ENCODE assay signal across 8 cellular contexts in the genomic region with DNA sequence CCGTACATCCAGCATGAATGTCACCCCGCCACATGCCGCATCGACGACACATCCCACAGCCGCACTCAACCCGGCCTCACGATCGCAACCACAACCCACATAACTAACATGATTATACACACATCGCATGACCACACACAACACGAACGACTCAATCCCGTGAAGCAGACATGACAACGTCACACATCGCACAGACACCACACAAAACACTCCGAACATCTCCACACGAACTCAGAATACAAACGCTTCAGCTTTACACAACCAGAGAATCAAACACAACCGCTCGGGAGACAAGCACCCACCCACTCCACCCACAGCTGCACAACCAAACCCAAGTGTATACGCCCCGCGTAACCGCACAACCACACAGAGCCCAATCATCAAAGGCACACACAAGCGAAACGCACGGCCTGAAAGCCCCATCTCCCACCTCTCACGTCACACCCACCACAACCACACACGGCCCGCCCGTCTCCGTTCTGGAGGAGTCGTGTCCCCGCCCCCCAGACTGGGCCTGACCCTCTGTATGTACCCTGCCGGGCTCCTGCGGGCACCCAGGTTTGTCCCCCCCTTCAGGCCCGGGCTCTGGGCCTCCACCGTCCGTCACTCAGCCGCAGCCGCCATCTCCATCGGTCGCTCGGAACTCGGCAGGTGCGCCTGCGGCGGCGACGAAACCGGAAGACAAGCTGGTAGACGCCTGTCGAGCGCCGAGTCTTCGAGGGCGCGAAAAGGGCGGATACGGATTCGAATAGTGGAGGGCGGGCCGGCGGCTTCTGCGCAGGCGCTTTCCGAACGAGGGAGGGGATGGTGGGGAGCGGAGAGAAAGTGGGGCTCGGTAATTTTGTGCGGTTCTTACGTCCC. TPM values are rescaled to one million over a fixed set of nuclear protein-coding genes. Genes with fewer than 3 reads are reported as not detected.
DNase-seq lines count a peak whose midpoint lies in the region; ATAC-seq, FAIRE-seq and TF ChIP-seq lines count a peak whose summit lies in the region.

A gene (minus strand): TSS at position 646 of the 861 bp plus-strand sequence. CDS start 3,028 bp downstream, outside the sequence.

- peak within 1 kb of the TSS; percentile 94 for H3K4me2 ChIP-seq in HepG2 (ENCODE audit: low read depth, low read length)

- peaks cover 35% of the 10 kb centered on the region for H3K4me1 ChIP-seq in HepG2 (ENCODE audit: insufficient read depth, low read length)

- in situ Hi-C loops in HepG2 (cut with HindIII; ENCODE audit: extremely low pct_ligation_motif_present, low pct_unique_long_range_greater_than_20kb), result no loop called here

- POLR2A ChIA-PET in HepG2 (lab: Yijun Ruan, JAX), result interaction anchor here (1.0 to 2.4 kb wide), 5 partner anchors 8 to 150 kb away, joined by 3 to 17 read pairs (median 4); a partner anchor contains a TSS

- H3K9me3 ChIP-seq in HepG2 (ENCODE audit: low read length), result no peaks in the 10 kb centered on the region

- H3K4me3 ChIP-seq in HepG2 (replicated peaks in 1 of 3; ENCODE audit: insufficient read depth in 1 of 3, low read depth in 2 of 3, low read length in 3 of 3), result peak within 1 kb of the TSS; percentile 82 to 96 (median 93)

- TF ChIP-seq POLR2A in HepG2 (IDR thresholded peaks at IDR 0.05; ENCODE audit: insufficient read depth in 1 of 2, low read depth in 2 of 2, low read length in 2 of 2), result peak; percentile 43 to 81

- H3K9ac ChIP-seq in HepG2 (ENCODE audit: insufficient read depth, low read depth, low read length), result peak within 1 kb of the TSS; percentile 86

- H3K36me3 ChIP-seq in HepG2 (replicated peaks in 1 of 2; ENCODE audit: control insufficient read depth in 1 of 2, insufficient read depth in 2 of 2, low read length in 2 of 2), result peaks cover 10 to 23% of the 10 kb centered on the region in 2 experiments

- peak within 1 kb of the TSS; percentile 93 for H2AFZ ChIP-seq in HepG2 (ENCODE audit: low read length)

- H3K27ac ChIP-seq in C4-2B, result peak within 1 kb of the TSS; percentile 71
- H3K27ac ChIP-seq in HepG2 (ENCODE audit: extremely low read length, insufficient read depth, low read length), result peak within 1 kb of the TSS; percentile 70

- H4K20me1 ChIP-seq in HepG2 (ENCODE audit: insufficient read depth, low read length), result no peaks in the 10 kb centered on the region

- TF ChIP-seq EP300 in HepG2 (IDR thresholded peaks at IDR 0.05; ENCODE audit: low read depth in 2 of 2, low read length in 2 of 2) (peak in 1 of 2 experiments; percentile 55; a peak in 1 of 4 replicates), HepG2 (CRISPR knock-in tag; IDR thresholded peaks at IDR 0.05; ENCODE audit: borderline replicate concordance) (peak; percentile 32; the same call in 1 of the 2 replicates)

- intact Hi-C loops in HepG2 (cut with micrococcal nuclease; ENCODE audit: unreplicated experiment), result no loop called here

- TF ChIP-seq RAD21 in HepG2 (CRISPR knock-in tag; IDR thresholded peaks at IDR 0.05), result peak; percentile 40; the same call in 1 of the 2 replicates

- TF ChIP-seq CTCF in C4-2B (conservative IDR thresholded peaks at IDR 0.05) (no peak), HepG2 (CRISPR knock-in tag; IDR thresholded peaks at IDR 0.05) (peak; percentile 23; the same call in 1 of the 2 replicates)

- CTCF ChIA-PET in HepG2 (lab: Yijun Ruan, JAX; ENCODE audit: low intra/inter-chr PET ratio, low total read pairs), result no interaction called here

- BruUV-seq in HepG2 (replicated peaks; lab: Mats Ljungman, UMichigan), result no TSS peak

- ATAC-seq in GM19351 (IDR thresholded peaks at IDR 0.05; ENCODE audit: unreplicated experiment) (peak; percentile 83), HG03520 (IDR thresholded peaks at IDR 0.05; ENCODE audit: unreplicated experiment) (peak; percentile 88), HepG2 (peak; percentile 87)

- peak; percentile 67 for FAIRE-seq in HepG2 (lab: Jason Lieb, UNC)

- under 1% methylated on average over 52 of the region's 72 CpGs for WGBS in HepG2 (ENCODE audit: low lambda C conversion rate)

- H3K79me2 ChIP-seq in HepG2 (ENCODE audit: insufficient read depth, low read length), result peaks cover 17% of the 10 kb centered on the region

- H3K27me3 ChIP-seq in HepG2 (ENCODE audit: control insufficient read depth in 1 of 2, insufficient read depth in 2 of 2, low read length in 2 of 2), result peaks cover 0 to 1% of the 10 kb centered on the region in 2 experiments; a peak in 2 of 5 replicates

- DNase-seq in NCI-H774 (lab: John Stamatoyannopoulos, UW) (peak; percentile 90), dermis microvascular lymphatic vessel endothelial cell (ENCODE audit: low read depth in 2 of 2) (peak; percentile 86 to 95), HepG2 (ENCODE audit: low spot score) (peak; percentile 88)
- peak; percentile 92 to 93 for DNase-seq in activated CD4-positive, alpha-beta T cell treated with anti-CD3 and anti-CD28 coated beads, Interleukin-2, amount 50 U/mL, for 4 hours
- peak; percentile 92 for DNase-seq in stimulated activated CD4-positive, alpha-beta T cell treated with anti-CD3 and anti-CD28 coated beads, Interleukin-2, amount 100 ng/mL, for 48 hours

TF ChIP-seq in HepG2, 621 proteins besides CTCF, POLR2A, EP300 and RAD21 (continues in another document):
- 0 out of 2 replicates have a peak, but pooled peaks have one; percentile 20 for TF ChIP-seq ZNF644 (CRISPR knock-in tag; IDR thresholded peaks at IDR 0.05; ENCODE audit: low read depth)
- TF ChIP-seq PRMT3 (CRISPR knock-in tag; IDR thresholded peaks at IDR 0.05; ENCODE audit: borderline replicate concordance, low read depth), result no peak; the same call in 1 of the 2 replicates
- TF ChIP-seq, protein P1, sequence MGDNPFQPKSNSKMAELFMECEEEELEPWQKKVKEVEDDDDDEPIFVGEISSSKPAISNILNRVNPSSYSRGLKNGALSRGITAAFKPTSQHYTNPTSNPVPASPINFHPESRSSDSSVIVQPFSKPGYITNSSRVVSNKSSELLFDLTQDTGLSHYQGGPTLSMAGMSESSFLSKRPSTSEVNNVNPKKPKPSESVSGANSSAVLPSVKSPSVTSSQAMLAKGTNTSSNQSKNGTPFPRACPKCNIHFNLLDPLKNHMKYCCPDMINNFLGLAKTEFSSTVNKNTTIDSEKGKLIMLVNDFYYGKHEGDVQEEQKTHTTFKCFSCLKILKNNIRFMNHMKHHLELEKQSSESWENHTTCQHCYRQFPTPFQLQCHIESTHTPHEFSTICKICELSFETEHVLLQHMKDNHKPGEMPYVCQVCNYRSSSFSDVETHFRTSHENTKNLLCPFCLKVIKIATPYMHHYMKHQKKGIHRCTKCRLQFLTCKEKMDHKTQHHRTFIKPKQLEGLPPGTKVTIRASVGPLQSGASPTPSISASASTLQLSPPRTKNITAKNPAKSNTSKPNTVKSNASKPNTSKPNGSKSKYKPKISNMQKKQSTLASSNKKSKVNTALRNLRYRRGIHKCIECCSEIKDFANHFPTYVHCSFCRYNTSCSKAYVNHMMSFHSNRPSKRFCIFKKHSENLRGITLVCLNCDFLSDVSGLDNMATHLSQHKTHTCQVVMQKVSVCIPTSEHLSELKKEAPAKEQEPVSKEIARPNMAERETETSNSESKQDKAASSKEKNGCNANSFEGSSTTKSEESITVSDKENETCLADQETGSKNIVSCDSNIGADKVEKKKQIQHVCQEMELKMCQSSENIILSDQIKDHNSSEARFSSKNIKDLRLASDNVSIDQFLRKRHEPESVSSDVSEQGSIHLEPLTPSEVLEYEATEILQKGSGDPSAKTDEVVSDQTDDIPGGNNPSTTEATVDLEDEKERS (CRISPR knock-in tag; IDR thresholded peaks at IDR 0.05), result no peak; the same call in 1 of the 2 replicates
- TF ChIP-seq ZNF441 (CRISPR knock-in tag; IDR thresholded peaks at IDR 0.05; ENCODE audit: borderline replicate concordance), result peak; percentile 86; the same call in 1 of the 2 replicates
- no peak for TF ChIP-seq ZNF496 (CRISPR knock-in tag; IDR thresholded peaks at IDR 0.05; ENCODE audit: insufficient replicate concordance)
- no peak for TF ChIP-seq CEBPB (IDR thresholded peaks at IDR 0.05; ENCODE audit: borderline replicate concordance, low read depth, low read length)
- peak; percentile 89; the same call in 1 of the 2 replicates for TF ChIP-seq ZNF746 (CRISPR knock-in tag; IDR thresholded peaks at IDR 0.05)
- 0 out of 2 replicates have a peak, but pooled peaks have one; percentile 30 for TF ChIP-seq CAMTA2 (CRISPR knock-in tag; IDR thresholded peaks at IDR 0.05; ENCODE audit: borderline replicate concordance)
- peak; percentile 54; the same call in 1 of the 2 replicates for TF ChIP-seq ZNF235 (CRISPR knock-in tag; IDR thresholded peaks at IDR 0.05; ENCODE audit: borderline replicate concordance)

RNA-seq across cellular contexts. Expression of the gene that starts here (rescaled TPM):
- 15.9 and 19.6 TPM in 2 replicates for total RNA-seq in dermis microvascular lymphatic vessel endothelial cell
- total RNA-seq in HepG2 (2016; rRNA removed; fragmentation: Illumina TruSeq; extraction: Trizol), result 11.8 and 14.7 TPM in 2 replicates
- 3.7 and 3.9 TPM in 2 replicates for total RNA-seq in HepG2 (2016; cell fraction: cytosol; rRNA removed; fragmentation: Illumina TruSeq; extraction: Trizol; ENCODE audit: low read depth)
- total RNA-seq in HepG2 (2016; cell fraction: insoluble cytoplasmic fraction; rRNA removed; fragmentation: Illumina TruSeq; extraction: Trizol), result 10.8 and 13.0 TPM in 2 replicates
- total RNA-seq in HepG2 (2016; cell fraction: membrane; rRNA removed; fragmentation: Illumina TruSeq; extraction: Trizol), result 10.4 and 11.3 TPM in 2 replicates
- 10.6 and 12.4 TPM in 2 replicates for total RNA-seq in HepG2 (2016; cell fraction: nucleus; rRNA removed; fragmentation: Illumina TruSeq; extraction: Trizol)
- 7.9 and 9.4 TPM in 2 replicates for polyA plus RNA-seq in HepG2 (2011; rRNA removed)
- 3.7 and 5.1 TPM in 2 replicates for polyA plus RNA-seq in HepG2 (2011; cell fraction: cytosol; rRNA removed)
- 22.2 and 23.7 TPM in 2 replicates for polyA plus RNA-seq in HepG2 (2011; cell fraction: nucleus; rRNA removed)
- polyA plus RNA-seq in HepG2 (2012), result 8.1 and 8.8 TPM in 2 replicates
- polyA plus RNA-seq in HepG2 (2016; cell fraction: cytosol; fragmentation: Illumina TruSeq; extraction: Trizol; ENCODE audit: low read depth), result 3.3 and 4.1 TPM in 2 replicates
- 8.2 and 9.0 TPM in 2 replicates for polyA plus RNA-seq in HepG2 (2016; cell fraction: insoluble cytoplasmic fraction; fragmentation: Illumina TruSeq; extraction: Trizol; ENCODE audit: low read depth)
- polyA plus RNA-seq in HepG2 (2016; cell fraction: membrane; fragmentation: Illumina TruSeq; extraction: Trizol; ENCODE audit: low read depth), result 5.9 and 6.1 TPM in 2 replicates
- 15.4 and 16.1 TPM in 2 replicates for polyA plus RNA-seq in HepG2 (2016; cell fraction: nucleus; fragmentation: Illumina TruSeq; extraction: Trizol; ENCODE audit: insufficient read depth, low read depth)
- 15.6 and 28.8 TPM in 2 replicates for polyA minus RNA-seq in HepG2 (2011; rRNA and poly(A)+ RNA removed; ENCODE audit: low replicate concordance)
- polyA minus RNA-seq in HepG2 (2011; cell fraction: cytosol; rRNA and poly(A)+ RNA removed), result 7.3 and 10.0 TPM in 2 replicates
- 15.7 and 18.5 TPM in 2 replicates for polyA minus RNA-seq in HepG2 (2011; cell fraction: nucleus; rRNA and poly(A)+ RNA removed)

Comparison
In these comparisons a context has a peak if more than half of its experiments do, and no peak if none do; other contexts are left out.
1. Peak in every context shown above with its lines: DNase-seq, ATAC-seq, H3K4me3 ChIP-seq and H3K27ac ChIP-seq.